Comparison of ENCODE assay signal across 17 cellular contexts in the genomic region with DNA sequence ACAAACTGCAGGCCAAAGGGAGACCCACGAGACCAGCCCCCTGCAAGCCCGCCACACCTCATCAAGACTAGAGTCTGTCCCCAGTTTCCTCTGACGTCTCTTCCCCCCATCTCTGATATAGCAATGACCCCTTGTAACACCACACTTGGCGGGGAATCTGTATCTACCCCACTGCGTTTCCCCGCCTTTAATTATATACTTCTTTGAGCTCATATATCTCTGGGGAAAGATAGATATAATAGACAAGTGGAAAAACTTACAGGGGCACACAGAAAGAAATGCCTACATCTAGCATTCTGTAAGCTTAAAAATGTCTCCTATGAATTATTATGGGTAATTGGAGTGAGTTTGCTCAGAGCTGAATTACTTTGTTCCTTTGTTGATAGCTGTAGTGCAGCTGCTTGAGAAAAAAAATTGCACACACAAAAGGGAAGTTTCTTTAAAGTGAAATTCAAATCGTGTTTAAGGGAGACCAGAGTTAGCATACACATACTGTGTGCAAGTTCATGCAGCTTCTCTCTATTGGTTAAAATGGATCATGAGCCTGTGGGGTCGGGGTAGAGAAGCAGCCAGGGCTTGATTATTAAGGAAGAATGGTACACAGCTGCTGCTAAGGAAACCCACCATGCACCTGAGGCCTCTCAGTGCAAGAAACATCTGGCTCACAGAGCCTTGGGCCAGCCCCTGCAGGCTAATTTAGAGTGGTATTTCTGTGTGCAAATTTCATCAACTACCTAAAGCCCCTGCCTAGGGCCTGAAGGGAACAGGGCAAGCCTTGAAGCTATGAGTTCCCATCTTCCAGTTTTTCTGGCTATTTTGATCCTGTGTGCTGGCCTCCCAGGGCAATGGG. TPM values are rescaled to one million over a fixed set of nuclear protein-coding genes. Genes with fewer than 3 reads are reported as not detected.
A peak's percentile ranks its signal among the peaks of the same experiment; 100 is the strongest.
DNase-seq lines count a peak whose midpoint lies in the region; ATAC-seq and TF ChIP-seq lines count a peak whose summit lies in the region.
"Had no signal": no experiment of that assay in that cellular context is flagged by ENCODE, and none has a peak within 500 bp of the region (broad histone marks: within the 10 kb centered on the region; RNA-seq: fewer than 3 reads in every experiment).

No MANE protein-coding gene starts in this region.

- no peak for TF ChIP-seq CTCF in left ventricle myocardium inferior (IDR thresholded peaks at IDR 0.05; ENCODE audit: borderline replicate concordance)
- no peak for TF ChIP-seq CTCF in sigmoid colon (IDR thresholded peaks at IDR 0.05)

- intact Hi-C loops in left ventricle myocardium inferior (cut with micrococcal nuclease) (no loop called here), left cardiac atrium (cut with DNase I) (no loop called here), sigmoid colon (cut with DNase I) (loop anchor here (10.0 kb wide), 1 partner anchor 92 kb away; no protein-coding TSS in a partner anchor)

- H3K9me3 ChIP-seq in left ventricle myocardium inferior (replicated peaks) = no peaks in the 10 kb centered on the region
- H3K9me3 ChIP-seq in sigmoid colon = no peaks in the 10 kb centered on the region
- H3K9me3 ChIP-seq: SK-N-SH had no signal

- no peaks in the 10 kb centered on the region for H3K27me3 ChIP-seq in left ventricle myocardium inferior (ENCODE audit: low read depth)
- no peaks in the 10 kb centered on the region for H3K27me3 ChIP-seq in sigmoid colon

- TF ChIP-seq EP300 in sigmoid colon (IDR thresholded peaks at IDR 0.05) = no peak

- no peak for TF ChIP-seq POLR2A in sigmoid colon (IDR thresholded peaks at IDR 0.05)

- H3K4me1 Mint-ChIP-seq in memory B cell = peaks cover 24% of the 10 kb centered on the region
- no peaks in the 10 kb centered on the region for H3K4me1 Mint-ChIP-seq in natural killer cell treated with Interleukin-12 subunit alpha and Interleukin-12 subunit beta and Interleukin-15 and Interleukin-18, amount 100 ng/mL, for 72 hours (ENCODE audit: low read depth in 2 of 2)

- 74 to 83% methylated on average over 8 of the region's 8 CpGs for WGBS in sigmoid colon, 2 donors

- ATAC-seq in left cardiac atrium (no peak), memory B cell (ENCODE audit: low read depth) (peak; percentile 53), HG03280 (IDR thresholded peaks at IDR 0.05; ENCODE audit: unreplicated experiment) (no peak)
- ATAC-seq in natural killer cell treated with Interleukin-12 subunit alpha and Interleukin-12 subunit beta and Interleukin-15 and Interleukin-18, amount 100 ng/mL, for 72 hours = no peak
- ATAC-seq: HepG2, Panc1 had no signal

- H3K4me3 ChIP-seq in left ventricle myocardium inferior (no peak overlapping the region), sigmoid colon (no peak overlapping the region)

- H3K36me3 ChIP-seq in left ventricle myocardium inferior (peaks cover 16% of the 10 kb centered on the region), sigmoid colon (peaks cover 0 to 18% (median 3%) of the 10 kb centered on the region in 4 donors)

- DNase-seq in left ventricle myocardium inferior = no peak
- DNase-seq in left cardiac atrium = no peak
- peak; percentile 73 for DNase-seq in NCI-H2227 treated with DMSO at 0.1 percent for 48 hours (lab: John Stamatoyannopoulos, UW)
- no peak for DNase-seq in memory B cell (ENCODE audit: low spot score in 2 of 2)
- DNase-seq in sigmoid colon = no peak
- DNase-seq in natural killer cell treated with Interleukin-12 subunit alpha and Interleukin-12 subunit beta and Interleukin-15 and Interleukin-18, amount 100 ng/mL, for 72 hours (ENCODE audit: low spot score) = no peak
- no peak for DNase-seq in C1 segment of cervical spinal cord (lab: John Stamatoyannopoulos, UW)
- DNase-seq: Calu3; CD4-positive, alpha-beta T cell; DMS79; NCI-H1417 treated with DMSO at 0.1 percent for 48 hours; NCI-H2029 treated with DMSO at 0.1 percent for 48 hours; NCI-H526 treated with DMSO at 0.1 percent for 48 hours; SK-N-SH had no signal

- no peak overlapping the region for H3K4me3 Mint-ChIP-seq in memory B cell
- H3K4me3 Mint-ChIP-seq in natural killer cell treated with Interleukin-12 subunit alpha and Interleukin-12 subunit beta and Interleukin-15 and Interleukin-18, amount 100 ng/mL, for 72 hours = no peak overlapping the region
- H3K4me3 Mint-ChIP-seq: CD4-positive, alpha-beta T cell had no signal

- H3K9me3 Mint-ChIP-seq in memory B cell = no peaks in the 10 kb centered on the region
- H3K9me3 Mint-ChIP-seq in natural killer cell treated with Interleukin-12 subunit alpha and Interleukin-12 subunit beta and Interleukin-15 and Interleukin-18, amount 100 ng/mL, for 72 hours = no peaks in the 10 kb centered on the region
- H3K9me3 Mint-ChIP-seq: CD4-positive, alpha-beta T cell had no signal

- H3K27ac ChIP-seq in left ventricle myocardium inferior (replicated peaks) (peak overlapping the region; percentile 85), sigmoid colon (no peak overlapping the region)

- peaks cover 66% of the 10 kb centered on the region for H3K4me1 ChIP-seq in left ventricle myocardium inferior
- peaks cover 0 to 32% (median 24%) of the 10 kb centered on the region in 4 donors for H3K4me1 ChIP-seq in sigmoid colon

- peak overlapping the region; percentile 60 for H3K27ac Mint-ChIP-seq in memory B cell
- no peak overlapping the region for H3K27ac Mint-ChIP-seq in natural killer cell treated with Interleukin-12 subunit alpha and Interleukin-12 subunit beta and Interleukin-15 and Interleukin-18, amount 100 ng/mL, for 72 hours
- H3K27ac Mint-ChIP-seq: CD4-positive, alpha-beta T cell had no signal

- no peaks in the 10 kb centered on the region for H3K27me3 Mint-ChIP-seq in memory B cell
- H3K27me3 Mint-ChIP-seq in natural killer cell treated with Interleukin-12 subunit alpha and Interleukin-12 subunit beta and Interleukin-15 and Interleukin-18, amount 100 ng/mL, for 72 hours = no peaks in the 10 kb centered on the region
- H3K27me3 Mint-ChIP-seq: CD4-positive, alpha-beta T cell had no signal

- H3K36me3 Mint-ChIP-seq in memory B cell = peaks cover 51% of the 10 kb centered on the region
- H3K36me3 Mint-ChIP-seq in natural killer cell treated with Interleukin-12 subunit alpha and Interleukin-12 subunit beta and Interleukin-15 and Interleukin-18, amount 100 ng/mL, for 72 hours = no peaks in the 10 kb centered on the region

RNA-seq across cellular contexts. Expression of gene CDCA7L, which starts 32.5 kb away (rescaled TPM):
- total RNA-seq in left ventricle myocardium inferior = 41.0 TPM
- total RNA-seq in left cardiac atrium = 10 to 100 TPM; 23.9 to 55.7 TPM
- total RNA-seq in sigmoid colon = 10 to 100 TPM; 19.4 to 55.9 (median 29.1) TPM
- polyA plus RNA-seq in sigmoid colon = 10 to 100 TPM; 12.3 to 30.6 (median 23.2) TPM
- total RNA-seq in natural killer cell treated with Interleukin-12 subunit alpha and Interleukin-12 subunit beta and Interleukin-15 and Interleukin-18, amount 100 ng/mL, for 72 hours = 10 to 100 TPM; 14.4 to 65.6 TPM
